Comparison of ENCODE assay signal across 2 cellular contexts in genomic region chr5:104082754-104083153, GRCh38.
TF ChIP-seq lines count a peak whose summit lies in the region.

No MANE protein-coding gene starts in this region.

TF ChIP-seq in HepG2, 621 proteins besides CTCF, POLR2A, EP300 and RAD21:
- no peak for TF ChIP-seq SALL2 (CRISPR knock-in tag; IDR thresholded peaks at IDR 0.05)
- TF ChIP-seq IKZF1 (IDR thresholded peaks at IDR 0.05), result no peak
- TF ChIP-seq MED1 (CRISPR knock-in tag; IDR thresholded peaks at IDR 0.05), result no peak
- TF ChIP-seq MAFF (IDR thresholded peaks at IDR 0.05; ENCODE audit: low read depth, low read length), result peak; percentile 62
- TF ChIP-seq ZNF530 (CRISPR knock-in tag; IDR thresholded peaks at IDR 0.05; ENCODE audit: low read depth), result no peak
- no peak for TF ChIP-seq ZNF138 (CRISPR knock-in tag; IDR thresholded peaks at IDR 0.05; ENCODE audit: low read depth)
- TF ChIP-seq ZNF614 (CRISPR knock-in tag; IDR thresholded peaks at IDR 0.05; ENCODE audit: borderline replicate concordance), result no peak
- no peak for TF ChIP-seq MTF1 (CRISPR knock-in tag; IDR thresholded peaks at IDR 0.05)
- peak; percentile 52 to 77; a peak in 3 of 4 replicates for TF ChIP-seq MAFK (conservative IDR thresholded peaks at IDR 0.05 in 1 of 2, IDR thresholded peaks at IDR 0.05 in 1 of 2; ENCODE audit: low read length in 2 of 2)
TF ChIP-seq in HepG2: peak in this region for 2.

TF ChIP-seq in IMR-90, 13 proteins besides CTCF, POLR2A, EP300 and RAD21:
- TF ChIP-seq MAZ (IDR thresholded peaks at IDR 0.05; ENCODE audit: borderline replicate concordance, low read depth, low read length) (no peak), MAFK (IDR thresholded peaks at IDR 0.05; ENCODE audit: low read depth, low read length) (peak; percentile 48; the same call in 1 of the 2 replicates)
